In genomic region chr15:73956276-73957086, GRCh38 we compare ENCODE assay signal across 11 cellular contexts. TPM values are rescaled to one million over a fixed set of nuclear protein-coding genes. Genes with fewer than 3 reads are reported as not detected.
A peak's percentile ranks its signal among the peaks of the same experiment; 100 is the strongest.
DNase-seq lines count a peak whose midpoint lies in the region; ATAC-seq, FAIRE-seq and TF ChIP-seq lines count a peak whose summit lies in the region.
"Had no signal": no experiment of that assay in that cellular context is flagged by ENCODE, and none has a peak within 500 bp of the region (broad histone marks: within the 10 kb centered on the region; RNA-seq: fewer than 3 reads in every experiment).

No MANE protein-coding gene starts in this region.

- no peak overlapping the region for H3K4me2 ChIP-seq in endothelial cell of umbilical vein (ENCODE audit: insufficient read depth, low read length)

- intact Hi-C loops in endothelial cell of umbilical vein (cut with micrococcal nuclease): no loop called here

- no TSS peak for BruUV-seq in endothelial cell of umbilical vein (replicated peaks; lab: Mats Ljungman, UMichigan)

- DNase-seq in D341Med (ENCODE audit: low spot score): peak; percentile 26
- DNase-seq in NCI-H460 (ENCODE audit: extremely low read depth, low read depth): peak; percentile 81
- DNase-seq in endothelial cell of umbilical vein (ENCODE audit: low read depth, low spot score): peak; percentile 77
- DNase-seq in omental fat pad (ENCODE audit: low spot score): peak; percentile 27
- no peak for DNase-seq in NCI-H1436 treated with DMSO at 0.1 percent for 48 hours (lab: John Stamatoyannopoulos, UW)
- DNase-seq in activated T-cell treated with anti-CD3 and anti-CD28 coated beads, Interleukin-2, amount 50 U/mL, for 72 hours: no peak
- no peak for DNase-seq in RPMI8226
- DNase-seq: NCI-H2107, small intestine had no signal

- no peaks in the 10 kb centered on the region for H3K36me3 ChIP-seq in endothelial cell of umbilical vein (ENCODE audit: control insufficient read depth in 2 of 2, extremely low read depth in 1 of 2, insufficient read depth in 2 of 2, low read length in 2 of 2)
- H3K36me3 ChIP-seq: esophagus muscularis mucosa had no signal

- no peaks in the 10 kb centered on the region for H3K27me3 Mint-ChIP-seq in activated T-cell treated with anti-CD3 and anti-CD28 coated beads, Interleukin-2, amount 50 U/mL, for 72 hours (ENCODE audit: low read depth)

- no peak overlapping the region for H3K9ac ChIP-seq in endothelial cell of umbilical vein (replicated peaks; ENCODE audit: extremely low read depth, insufficient read depth, low read length)

- H3K4me3 ChIP-seq in endothelial cell of umbilical vein (replicated peaks in 1 of 3; ENCODE audit: insufficient read depth in 1 of 3, low read depth in 1 of 3, low read length in 3 of 3): no peak overlapping the region
- H3K4me3 ChIP-seq: esophagus muscularis mucosa had no signal

- no peak overlapping the region for H3K4me3 Mint-ChIP-seq in activated T-cell treated with anti-CD3 and anti-CD28 coated beads, Interleukin-2, amount 50 U/mL, for 72 hours

- H3K79me2 ChIP-seq in endothelial cell of umbilical vein (ENCODE audit: control insufficient read depth, insufficient read depth, low read length): no peaks in the 10 kb centered on the region

- ATAC-seq in omental fat pad (ENCODE audit: low FRiP score) (peak; percentile 93), HG02973 (IDR thresholded peaks at IDR 0.05; ENCODE audit: unreplicated experiment) (no peak)
- no peak for ATAC-seq in activated T-cell treated with anti-CD3 and anti-CD28 coated beads, Interleukin-2, amount 50 U/mL, for 72 hours (replicated peaks in 1 of 2)

- no peak overlapping the region for H3K27ac Mint-ChIP-seq in activated T-cell treated with anti-CD3 and anti-CD28 coated beads, Interleukin-2, amount 50 U/mL, for 72 hours

- no peak for TF ChIP-seq POLR2A in endothelial cell of umbilical vein (IDR thresholded peaks at IDR 0.05; ENCODE audit: low read depth, low read length)

- no peaks in the 10 kb centered on the region for H4K20me1 ChIP-seq in endothelial cell of umbilical vein (replicated peaks; ENCODE audit: control insufficient read depth, extremely low read depth, insufficient read depth, low read length)

- no peak overlapping the region for H3K27ac ChIP-seq in endothelial cell of umbilical vein (ENCODE audit: insufficient read depth, low read depth, low read length)

- CTCF ChIA-PET in endothelial cell of umbilical vein (lab: Charles Lee): interaction anchor here (0.7 to 2.7 kb wide), 7 partner anchors 8 to 359 kb away, joined by 3 to 19 read pairs (median 3); no protein-coding TSS in a partner anchor

- no peaks in the 10 kb centered on the region for H3K36me3 Mint-ChIP-seq in activated T-cell treated with anti-CD3 and anti-CD28 coated beads, Interleukin-2, amount 50 U/mL, for 72 hours (ENCODE audit: insufficient read depth in 2 of 2)

- H3K9me3 Mint-ChIP-seq in activated T-cell treated with anti-CD3 and anti-CD28 coated beads, Interleukin-2, amount 50 U/mL, for 72 hours: no peaks in the 10 kb centered on the region

- peaks cover 12% of the 10 kb centered on the region for H3K4me1 ChIP-seq in endothelial cell of umbilical vein (ENCODE audit: control insufficient read depth, extremely low read depth, insufficient read depth, low read length)

- H3K4me1 Mint-ChIP-seq in activated T-cell treated with anti-CD3 and anti-CD28 coated beads, Interleukin-2, amount 50 U/mL, for 72 hours (ENCODE audit: low read depth): peaks cover 23% of the 10 kb centered on the region

- H3K27me3 ChIP-seq in endothelial cell of umbilical vein (ENCODE audit: control insufficient read depth in 2 of 2, insufficient read depth in 2 of 2, low read length in 2 of 2): no peaks in the 10 kb centered on the region
- H3K27me3 ChIP-seq: esophagus muscularis mucosa had no signal

- FAIRE-seq in endothelial cell of umbilical vein (lab: Jason Lieb, UNC): peak; percentile 96
- FAIRE-seq: small intestine had no signal

- TF ChIP-seq CTCF in endothelial cell of umbilical vein (IDR thresholded peaks at IDR 0.05; ENCODE audit: extremely low read depth in 1 of 2, insufficient read depth in 1 of 2, low read depth in 1 of 2, low read length in 2 of 2) (no peak), omental fat pad (IDR thresholded peaks at IDR 0.05) (no peak)

- H2AFZ ChIP-seq in endothelial cell of umbilical vein (ENCODE audit: low read depth, low read length): peak overlapping the region; percentile 21

- dilution Hi-C loops in endothelial cell of umbilical vein (cut with MboI; ENCODE audit: extremely low pct_ligation_motif_present, low sequenced_read_pairs): no loop called here

- no peaks in the 10 kb centered on the region for H3K9me3 ChIP-seq in endothelial cell of umbilical vein (replicated peaks; ENCODE audit: control insufficient read depth, insufficient read depth, low read length)
- H3K9me3 ChIP-seq: esophagus muscularis mucosa had no signal

- no peaks in the 10 kb centered on the region for H3K9me1 ChIP-seq in endothelial cell of umbilical vein (replicated peaks; ENCODE audit: control insufficient read depth, extremely low read depth, insufficient read depth, low read length)

- POLR2A ChIA-PET in endothelial cell of umbilical vein (lab: Charles Lee): no interaction called here

TF ChIP-seq in endothelial cell of umbilical vein, 7 proteins besides CTCF, POLR2A, EP300 and RAD21:
- TF ChIP-seq POLR2AphosphoS5 (IDR thresholded peaks at IDR 0.05; ENCODE audit: insufficient read depth, low read depth, low read length) (peak; percentile 55), MYC (IDR thresholded peaks at IDR 0.05; ENCODE audit: low read depth, low read length) (no peak), MAX (IDR thresholded peaks at IDR 0.05; ENCODE audit: insufficient read depth, insufficient read length) (no peak), FOS (IDR thresholded peaks at IDR 0.05; ENCODE audit: borderline replicate concordance, insufficient read depth, low read length) (peak; percentile 92), GATA2 (IDR thresholded peaks at IDR 0.05; ENCODE audit: insufficient read depth, insufficient read length, low read depth, low read length) (no peak), EZH2 (IDR thresholded peaks at IDR 0.05; ENCODE audit: borderline replicate concordance, low read depth, low read length, severe bottlenecking) (no peak), JUN (IDR thresholded peaks at IDR 0.05; ENCODE audit: borderline replicate concordance, insufficient read depth, insufficient read length, low read depth) (peak; percentile 19)
TF ChIP-seq in endothelial cell of umbilical vein: peak in this region for 3.

RNA-seq across cellular contexts. Expression of gene LOXL1, which starts 30.2 kb away (rescaled TPM):
- total RNA-seq in NCI-H460 (2014; rRNA removed; shearing (Covaris generic)): 9.8 and 10.4 TPM in 2 replicates
- 5.7 and 11.4 TPM in 2 replicates for polyA plus RNA-seq in NCI-H460 (2014; cell fraction: nucleus; rRNA removed)
- total RNA-seq in endothelial cell of umbilical vein (5.2 and 9.2 TPM in 2 replicates), omental fat pad (10 to 100 TPM in 1 of 4 donors, 1 to 10 TPM in 3; 6.2 to 12.9 (median 8.6) TPM)
- polyA plus RNA-seq in endothelial cell of umbilical vein: 14.4 and 19.3 TPM in 2 replicates
- polyA plus RNA-seq in endothelial cell of umbilical vein (2011; cell fraction: cytosol; rRNA removed): 10.3 TPM in 2 replicates
- polyA plus RNA-seq in endothelial cell of umbilical vein (2011; cell fraction: nucleus; rRNA removed): 7.4 and 8.2 TPM in 2 replicates
- polyA plus RNA-seq in endothelial cell of umbilical vein (2012): 16.3 and 32.2 TPM in 2 replicates
- 14.3 and 20.0 TPM in 2 replicates for polyA minus RNA-seq in endothelial cell of umbilical vein
- 1.0 TPM for polyA minus RNA-seq in endothelial cell of umbilical vein (2011; cell fraction: cytosol; rRNA and poly(A)+ RNA removed)
- polyA minus RNA-seq in endothelial cell of umbilical vein (2011; cell fraction: nucleus; rRNA and poly(A)+ RNA removed): 5.2 and 5.3 TPM in 2 replicates
- total RNA-seq in activated T-cell treated with anti-CD3 and anti-CD28 coated beads, Interleukin-2, amount 50 U/mL, for 72 hours: 1 to 10 TPM; 1.9 to 2.5 TPM

RNA-seq across cellular contexts. Expression of gene STOML1, which starts 35.6 kb away (rescaled TPM):
- total RNA-seq in NCI-H460 (2014; rRNA removed; shearing (Covaris generic)): 4.3 and 6.3 TPM in 2 replicates
- polyA plus RNA-seq in NCI-H460 (2014; cell fraction: nucleus; rRNA removed): 9.4 and 10.7 TPM in 2 replicates
- total RNA-seq in endothelial cell of umbilical vein (12.4 and 12.9 TPM in 2 replicates), omental fat pad (10 to 100 TPM in 3 of 4 donors, 1 to 10 TPM in 1; 9.8 to 24.0 (median 15.9) TPM)
- polyA plus RNA-seq in endothelial cell of umbilical vein: 15.4 and 16.7 TPM in 2 replicates
- polyA plus RNA-seq in endothelial cell of umbilical vein (2011; cell fraction: cytosol; rRNA removed): 11.6 and 15.3 TPM in 2 replicates
- 12.1 and 12.5 TPM in 2 replicates for polyA plus RNA-seq in endothelial cell of umbilical vein (2011; cell fraction: nucleus; rRNA removed)
- polyA plus RNA-seq in endothelial cell of umbilical vein (2012): 6.2 and 6.9 TPM in 2 replicates
- polyA minus RNA-seq in endothelial cell of umbilical vein: 10.3 and 10.5 TPM in 2 replicates
- polyA minus RNA-seq in endothelial cell of umbilical vein (2011; cell fraction: cytosol; rRNA and poly(A)+ RNA removed): 2.0 TPM
- 2.3 and 2.5 TPM in 2 replicates for polyA minus RNA-seq in endothelial cell of umbilical vein (2011; cell fraction: nucleus; rRNA and poly(A)+ RNA removed)
- 10 to 100 TPM in 1 of 2 donors, 1 to 10 TPM in 1; 7.2 to 15.1 TPM for total RNA-seq in activated T-cell treated with anti-CD3 and anti-CD28 coated beads, Interleukin-2, amount 50 U/mL, for 72 hours

RNA-seq across cellular contexts. Expression of gene PML, which starts 38.0 kb away (rescaled TPM):
- total RNA-seq in NCI-H460 (2014; rRNA removed; shearing (Covaris generic)): 9.6 and 10.1 TPM in 2 replicates
- 26.1 and 35.9 TPM in 2 replicates for polyA plus RNA-seq in NCI-H460 (2014; cell fraction: nucleus; rRNA removed)
- 77.4 and 79.6 TPM in 2 replicates for total RNA-seq in endothelial cell of umbilical vein
- 30.4 and 32.2 TPM in 2 replicates for polyA plus RNA-seq in endothelial cell of umbilical vein
- 25.0 and 30.4 TPM in 2 replicates for polyA plus RNA-seq in endothelial cell of umbilical vein (2011; cell fraction: cytosol; rRNA removed)
- 48.2 and 54.1 TPM in 2 replicates for polyA plus RNA-seq in endothelial cell of umbilical vein (2011; cell fraction: nucleus; rRNA removed)
- 50.1 and 59.6 TPM in 2 replicates for polyA plus RNA-seq in endothelial cell of umbilical vein (2012)
- 25.2 and 25.4 TPM in 2 replicates for polyA minus RNA-seq in endothelial cell of umbilical vein
- 15.3 TPM for polyA minus RNA-seq in endothelial cell of umbilical vein (2011; cell fraction: cytosol; rRNA and poly(A)+ RNA removed)
- polyA minus RNA-seq in endothelial cell of umbilical vein (2011; cell fraction: nucleus; rRNA and poly(A)+ RNA removed): 23.1 and 27.4 TPM in 2 replicates
- 100 to 1,000 TPM in 2 of 4 donors, 10 to 100 TPM in 2; 39.3 to 172 (median 86.5) TPM for total RNA-seq in omental fat pad
- 10 to 100 TPM; 70.9 to 71.6 TPM for total RNA-seq in activated T-cell treated with anti-CD3 and anti-CD28 coated beads, Interleukin-2, amount 50 U/mL, for 72 hours

Comparison
In these comparisons a context has a peak if more than half of its experiments do, and no peak if none do; other contexts are left out.
1. DNase-seq: peak in D341Med (single experiment), NCI-H460 (single experiment), endothelial cell of umbilical vein (single experiment) and omental fat pad (single experiment); none in NCI-H1436 treated with DMSO at 0.1 percent for 48 hours (single experiment), activated T-cell treated with anti-CD3 and anti-CD28 coated beads, Interleukin-2, amount 50 U/mL, for 72 hours (0 of 2) and RPMI8226 (single experiment).